32 cellular contexts compared by ENCODE assay signal in the genomic region with DNA sequence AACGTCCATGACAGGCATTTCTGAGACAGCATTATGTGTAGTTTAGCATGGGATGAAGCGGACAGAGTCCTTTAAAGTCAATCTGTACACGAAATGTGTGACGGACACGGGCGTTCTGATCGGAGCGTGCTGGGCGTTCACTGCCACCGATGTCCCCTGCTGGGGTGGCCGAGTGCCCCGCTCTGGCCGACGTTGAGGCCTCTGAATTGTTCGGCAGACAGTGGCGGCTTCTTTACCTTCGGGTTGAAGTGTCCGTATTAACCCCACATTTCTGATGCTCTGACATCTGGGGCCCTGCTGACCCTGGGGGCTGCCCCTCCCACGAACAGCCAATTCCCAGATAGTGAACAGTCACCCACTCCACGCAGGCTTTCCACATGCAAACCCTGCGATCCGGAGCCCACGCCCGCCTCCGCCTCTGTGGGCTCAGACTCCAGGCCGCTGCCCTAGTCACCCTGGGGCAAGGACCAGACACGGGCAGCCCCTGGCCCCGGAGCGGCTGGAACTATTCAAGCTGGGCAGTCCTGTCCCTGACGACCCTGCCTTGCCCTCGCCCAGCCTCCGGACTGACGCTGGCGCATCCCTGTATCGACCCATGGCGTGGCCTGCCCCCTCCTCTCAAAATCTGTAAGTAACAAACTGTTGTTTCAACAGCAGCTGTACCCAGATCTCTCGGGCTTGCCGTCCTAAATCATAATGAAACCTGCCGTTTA.
"Had no signal": no experiment of that assay in that cellular context is flagged by ENCODE, and none has a peak within 500 bp of the region (broad histone marks: within the 10 kb centered on the region; RNA-seq: fewer than 3 reads in every experiment).

No MANE protein-coding gene starts in this region.

- H3K4me3 ChIP-seq: heart right ventricle, hepatocyte, lower lobe of right lung, mucosa of descending colon, neural progenitor cell, pancreas, prostate gland, skin epidermis, tibial nerve, upper lobe of left lung had no signal

- H3K27me3 ChIP-seq: heart right ventricle, hepatocyte, neural progenitor cell, pancreas, tibial nerve, upper lobe of left lung had no signal

- H3K9me3 Mint-ChIP-seq: natural killer cell treated with Interleukin-12 subunit alpha and Interleukin-12 subunit beta and Interleukin-15 and Interleukin-18, amount 100 ng/mL, for 72 hours; stimulated activated effector memory CD8-positive, alpha-beta T cell treated with anti-CD3 and anti-CD28 coated beads, Interleukin-12 subunit alpha, Interleukin-12 subunit beta, amount 100 ng/mL, for 72 hours; stimulated activated naive CD8-positive, alpha-beta T cell treated with anti-CD3 and anti-CD28 coated beads, Interleukin-15, amount 100 ng/mL, for 72 hours had no signal

- H3K4me3 Mint-ChIP-seq: naive thymus-derived CD4-positive, alpha-beta T cell; natural killer cell treated with Interleukin-12 subunit alpha and Interleukin-12 subunit beta and Interleukin-15 and Interleukin-18, amount 100 ng/mL, for 72 hours; neural progenitor cell; stimulated activated effector memory CD8-positive, alpha-beta T cell treated with anti-CD3 and anti-CD28 coated beads, Interleukin-12 subunit alpha, Interleukin-12 subunit beta, amount 100 ng/mL, for 72 hours; stimulated activated naive CD8-positive, alpha-beta T cell treated with anti-CD3 and anti-CD28 coated beads, Interleukin-15, amount 100 ng/mL, for 72 hours had no signal

- H3K79me2 ChIP-seq: hepatocyte had no signal

- H3K27ac ChIP-seq: heart right ventricle, hepatocyte, lower lobe of right lung, neural progenitor cell, pancreas, prostate gland, skin epidermis, tibial nerve, upper lobe of left lung had no signal

- H3K9ac ChIP-seq: neural progenitor cell had no signal

- H3K4me1 Mint-ChIP-seq: naive thymus-derived CD4-positive, alpha-beta T cell; stimulated activated effector memory CD8-positive, alpha-beta T cell treated with anti-CD3 and anti-CD28 coated beads, Interleukin-12 subunit alpha, Interleukin-12 subunit beta, amount 100 ng/mL, for 72 hours; stimulated activated naive CD8-positive, alpha-beta T cell treated with anti-CD3 and anti-CD28 coated beads, Interleukin-15, amount 100 ng/mL, for 72 hours had no signal

- H3K4me2 ChIP-seq: hepatocyte, neural progenitor cell had no signal

- H3K27me3 Mint-ChIP-seq: natural killer cell treated with Interleukin-12 subunit alpha and Interleukin-12 subunit beta and Interleukin-15 and Interleukin-18, amount 100 ng/mL, for 72 hours; stimulated activated naive CD8-positive, alpha-beta T cell treated with anti-CD3 and anti-CD28 coated beads, Interleukin-15, amount 100 ng/mL, for 72 hours had no signal

- H3K27ac Mint-ChIP-seq: natural killer cell treated with Interleukin-12 subunit alpha and Interleukin-12 subunit beta and Interleukin-15 and Interleukin-18, amount 100 ng/mL, for 72 hours; stimulated activated effector memory CD8-positive, alpha-beta T cell treated with anti-CD3 and anti-CD28 coated beads, Interleukin-12 subunit alpha, Interleukin-12 subunit beta, amount 100 ng/mL, for 72 hours had no signal

- ATAC-seq: heart right ventricle; left cardiac atrium; left lobe of liver; left ventricle myocardium superior; mucosa of descending colon; naive thymus-derived CD4-positive, alpha-beta T cell; natural killer cell treated with Interleukin-12 subunit alpha and Interleukin-12 subunit beta and Interleukin-15 and Interleukin-18, amount 100 ng/mL, for 72 hours; pancreas; sciatic nerve; stimulated activated effector memory CD8-positive, alpha-beta T cell treated with anti-CD3 and anti-CD28 coated beads, Interleukin-12 subunit alpha, Interleukin-12 subunit beta, amount 100 ng/mL, for 72 hours; stimulated activated naive CD8-positive, alpha-beta T cell treated with anti-CD3 and anti-CD28 coated beads, Interleukin-15, amount 100 ng/mL, for 72 hours had no signal

- H3K9me3 ChIP-seq: lower lobe of right lung, pancreas, prostate gland had no signal

- FAIRE-seq: pancreas, urothelium cell line had no signal

- H3K4me1 ChIP-seq: heart right ventricle, lower lobe of right lung, neural progenitor cell, pancreas, prostate gland, tibial nerve, upper lobe of left lung had no signal

- DNase-seq: heart right ventricle; islet precursor cell; kidney glomerular epithelial cell; left cardiac atrium; left ventricle myocardium superior; lower lobe of right lung; mammary epithelial cell; mesendoderm; midbrain; mucosa of descending colon; naive thymus-derived CD4-positive, alpha-beta T cell; retina; right cardiac atrium; stimulated activated CD4-positive, alpha-beta T cell treated with anti-CD3 and anti-CD28 coated beads, Interleukin-12 subunit alpha, Interleukin-12 subunit beta, amount 100 ng/mL, for 4 hours; stimulated activated CD4-positive, alpha-beta T cell treated with anti-CD3 and anti-CD28 coated beads, Interleukin-15, amount 100 ng/mL, for 24 hours; stimulated activated CD4-positive, alpha-beta T cell treated with anti-CD3 and anti-CD28 coated beads, Interleukin-2, amount 100 ng/mL, for 24 hours; stimulated activated CD4-positive, alpha-beta T cell treated with anti-CD3 and anti-CD28 coated beads, Interleukin-4, amount 100 ng/mL, for 24 hours; stimulated activated naive CD4-positive, alpha-beta T cell treated with Interleukin-2 at 50 U/mL for 16 hours; stimulated activated naive CD8-positive, alpha-beta T cell treated with anti-CD3 and anti-CD28 coated beads, Interleukin-15, amount 100 ng/mL, for 72 hours; substantia nigra had no signal

- H3K36me3 ChIP-seq: heart right ventricle, lower lobe of right lung, neural progenitor cell, pancreas, prostate gland, tibial nerve, upper lobe of left lung had no signal

- H3K36me3 Mint-ChIP-seq: natural killer cell treated with Interleukin-12 subunit alpha and Interleukin-12 subunit beta and Interleukin-15 and Interleukin-18, amount 100 ng/mL, for 72 hours; stimulated activated effector memory CD8-positive, alpha-beta T cell treated with anti-CD3 and anti-CD28 coated beads, Interleukin-12 subunit alpha, Interleukin-12 subunit beta, amount 100 ng/mL, for 72 hours had no signal

- H2AFZ ChIP-seq: hepatocyte had no signal
